ENCODE assay signal across 8 cellular contexts in genomic region chr5:151051066-151051930, GRCh38. TPM values are rescaled to one million over a fixed set of nuclear protein-coding genes. Genes with fewer than 3 reads are reported as not detected.
DNase-seq lines count a peak whose midpoint lies in the region; ATAC-seq, FAIRE-seq and TF ChIP-seq lines count a peak whose summit lies in the region.

No MANE protein-coding gene starts in this region.

- peaks cover 9% of the 10 kb centered on the region for H3K79me2 ChIP-seq in GM12878 (ENCODE audit: control insufficient read depth, insufficient read depth, low read length)

- H3K4me1 ChIP-seq in GM12878 (ENCODE audit: control insufficient read depth, insufficient read depth, low read length), result no peaks in the 10 kb centered on the region; the same call in 1 of the 2 replicates
- H3K4me1 ChIP-seq in spleen, result peaks cover 5 to 76% (median 39%) of the 10 kb centered on the region in 6 donors

- no peak overlapping the region for H3K27ac ChIP-seq in GM12878 (ENCODE audit: control insufficient read depth, insufficient read depth)
- peak overlapping the region in 7 of 8 donors; percentile 12 to 95 (median 69) for H3K27ac ChIP-seq in spleen

- peak; percentile 60 for ATAC-seq in GM21825 (IDR thresholded peaks at IDR 0.05; ENCODE audit: unreplicated experiment)
- peak; percentile 93 for ATAC-seq in GM12878

- no peaks in the 10 kb centered on the region for H3K27me3 ChIP-seq in MG63
- no peaks in the 10 kb centered on the region for H3K27me3 ChIP-seq in GM12878 (replicated peaks in 1 of 2; ENCODE audit: control insufficient read depth in 2 of 2, insufficient read depth in 2 of 2, low read length in 1 of 2)
- no peaks in the 10 kb centered on the region for H3K27me3 ChIP-seq in spleen (replicated peaks in 1 of 7)

- no peak overlapping the region for H3K4me2 ChIP-seq in GM12878 (ENCODE audit: control insufficient read depth, insufficient read depth)

- TF ChIP-seq EP300 in GM12878 (IDR thresholded peaks at IDR 0.05; ENCODE audit: borderline replicate concordance in 1 of 2, control insufficient read depth in 1 of 2, low read depth in 2 of 2, low read length in 2 of 2), result no peak

- in situ Hi-C loops in GM12878 (cut with MboI), result loop anchor here (5.0 kb wide), 2 partner anchors 71 to 111 kb away; no protein-coding TSS in a partner anchor

- TF ChIP-seq RAD21 in GM12878 (IDR thresholded peaks at IDR 0.05; ENCODE audit: insufficient read depth, low read depth, low read length), result peak; percentile 91

- no peaks in the 10 kb centered on the region for H3K9me3 ChIP-seq in MG63
- no peaks in the 10 kb centered on the region for H3K9me3 ChIP-seq in GM12878 (replicated peaks; ENCODE audit: control insufficient read depth, insufficient read depth, low read length)
- no peaks in the 10 kb centered on the region for H3K9me3 ChIP-seq in spleen

- CTCF ChIA-PET in GM12878 (lab: Yijun Ruan, JAX), result interaction anchor here (0.6 to 15.8 kb wide), 39 partner anchors 8 to 262 kb away, joined by 3 to 691 read pairs (median 5); partner anchors contain the start of gene GM2A

- H2AFZ ChIP-seq in GM12878 (ENCODE audit: control insufficient read depth, low read depth, low read length), result no peak overlapping the region

- DNase-seq in ELF-1 (ENCODE audit: low read depth, low spot score), result peak; percentile 85
- DNase-seq in MG63, result peak; percentile 65
- DNase-seq in GM12878 (ENCODE audit: low read depth, low spot score), result peak; percentile 43
- peak; percentile 72 for DNase-seq in iPS DF 4.7 (ENCODE audit: extremely low read depth, low spot score)
- DNase-seq in spleen, result peak; percentile 91
- no peak for DNase-seq in HPDE6-E6E7 (ENCODE audit: extremely low spot score)

- SMC1A ChIA-PET in GM12878 (lab: Charles Lee; ENCODE audit: uncharacterized antibody, unreplicated experiment), result interaction anchor here (0.6 to 9.9 kb wide), 28 partner anchors 10 to 265 kb away, joined by 3 to 279 read pairs (median 6); partner anchors contain the start of gene TNIP1

- peak; percentile 86 to 87 (median 86) for TF ChIP-seq CTCF in GM12878 (IDR thresholded peaks at IDR 0.05 in 2 of 3, conservative IDR thresholded peaks at IDR 0.05 in 1 of 3; ENCODE audit: control insufficient read depth in 2 of 3, extremely low read depth in 1 of 3, insufficient read depth in 1 of 3, low read depth in 3 of 3, low read length in 3 of 3)
- peak; percentile 58 to 95 (median 86) for TF ChIP-seq CTCF in spleen (IDR thresholded peaks at IDR 0.05 in 8 of 11, conservative IDR thresholded peaks at IDR 0.05 in 3 of 11)

- RAD21 ChIA-PET in GM12878 (lab: Charles Lee; ENCODE audit: unreplicated experiment), result interaction anchor here (0.6 to 7.7 kb wide), 30 partner anchors 15 to 267 kb away, joined by 3 to 178 read pairs (median 4); partner anchors contain the start of gene ANXA6

- FAIRE-seq in TTC549 (lab: Jason Lieb, UNC) (peak; percentile 49), GM12878 (lab: Jason Lieb, UNC) (peak; percentile 97)

- POLR2A ChIA-PET in GM12878 (lab: Charles Lee), result interaction anchor here (0.5 to 4.2 kb wide), 9 partner anchors 28 to 723 kb away, joined by 3 to 23 read pairs (median 4); no protein-coding TSS in a partner anchor

- BruUV-seq in GM12878 (replicated peaks; lab: Mats Ljungman, UMichigan), result no TSS peak

- TF ChIP-seq POLR2A in GM12878 (IDR thresholded peaks at IDR 0.05; ENCODE audit: low read depth, low read length), result no peak
- no peak for TF ChIP-seq POLR2A in spleen (IDR thresholded peaks at IDR 0.05)

- H3K9ac ChIP-seq in GM12878 (ENCODE audit: control insufficient read depth, insufficient read depth, low read length), result no peak overlapping the region

- H3K36me3 ChIP-seq in MG63 (peaks cover 66% of the 10 kb centered on the region), GM12878 (ENCODE audit: control insufficient read depth in 2 of 2, insufficient read depth in 2 of 2, low read length in 1 of 2) (peaks cover 48 to 61% of the 10 kb centered on the region in 2 experiments), spleen (peaks cover 0 to 99% (median 87%) of the 10 kb centered on the region in 6 donors)

- no peaks in the 10 kb centered on the region; the same call in 1 of the 2 replicates for H4K20me1 ChIP-seq in GM12878 (ENCODE audit: control insufficient read depth, insufficient read depth)

- intact Hi-C loops in GM12878 (cut with micrococcal nuclease; ENCODE audit: unreplicated experiment), result loop anchor here (1.0 to 5.0 kb wide), 3 partner anchors 64 to 266 kb away; no protein-coding TSS in a partner anchor
- intact Hi-C loops in spleen (cut with DNase I; ENCODE audit: low total_unique reads), result loop anchor here (5.0 kb wide), 1 partner anchor 66 kb away; no protein-coding TSS in a partner anchor

- 59% methylated on average over 6 of the region's 6 CpGs for WGBS in GM12878 (ENCODE audit: insufficient coverage, insufficient replicate concordance, low lambda C conversion rate, missing lambda C conversion rate)
- WGBS in spleen, 5 donors, result 53 to 70% (median 62%) methylated on average over 6 of the region's 6 CpGs

- H3K4me3 ChIP-seq in MG63 (no peak overlapping the region), GM12878 (no peak overlapping the region), spleen (no peak overlapping the region)

TF ChIP-seq in GM12878, 131 proteins besides CTCF, POLR2A, EP300 and RAD21:
- TF ChIP-seq YY1 (IDR thresholded peaks at IDR 0.05; ENCODE audit: low read depth, low read length), result peak; percentile 69; the same call in 1 of the 2 replicates
- peak; percentile 96 for TF ChIP-seq SMC3 (IDR thresholded peaks at IDR 0.05; ENCODE audit: borderline replicate concordance, low read length)
- peak; percentile 57; the same call in 1 of the 2 replicates for TF ChIP-seq SMARCA5 (IDR thresholded peaks at IDR 0.05)
- TF ChIP-seq IRF4 (IDR thresholded peaks at IDR 0.05; ENCODE audit: low read depth, low read length), result 0 out of 2 replicates have a peak, but pooled peaks have one; percentile 34
- peak; percentile 56; the same call in 1 of the 2 replicates for TF ChIP-seq SPI1 (IDR thresholded peaks at IDR 0.05; ENCODE audit: borderline replicate concordance, insufficient read depth, low read depth, low read length)
- TF ChIP-seq HDAC6 (IDR thresholded peaks at IDR 0.05; ENCODE audit: unreplicated experiment), result no peak
- TF ChIP-seq KLF5 (IDR thresholded peaks at IDR 0.05; ENCODE audit: partially characterized antibody), result no peak

RNA-seq across cellular contexts. Expression of gene TNIP1, which starts 29.5 kb away (rescaled TPM):
- total RNA-seq in MG63 (2014; rRNA removed; shearing (Covaris generic); ENCODE audit: low replicate concordance), result 74.2 and 76.6 TPM in 2 replicates
- total RNA-seq in GM12878 (2013; cell fraction: nucleolus; rRNA removed), result 372 and 425 TPM in 2 replicates
- total RNA-seq in GM12878 (2014; rRNA removed), result 203 and 223 TPM in 2 replicates
- 147 and 148 TPM in 2 replicates for total RNA-seq in GM12878 (2014; rRNA removed; fragmentation: Illumina TruSeq; extraction: Trizol)
- total RNA-seq in GM12878 (2021), result 279 and 289 TPM in 2 replicates
- 132 TPM for polyA plus RNA-seq in GM12878 (2011; ENCODE audit: low read depth)
- polyA plus RNA-seq in GM12878 (2011; rRNA removed), result 156 and 178 TPM in 2 replicates
- polyA plus RNA-seq in GM12878 (2011; cell fraction: cytosol; rRNA removed), result 190 and 206 TPM in 2 replicates
- 272 and 287 TPM in 2 replicates for polyA plus RNA-seq in GM12878 (2011; cell fraction: nucleus; rRNA removed)
- polyA plus RNA-seq in GM12878 (2012), result 262 and 278 TPM in 2 replicates
- 107 and 151 TPM in 2 replicates for polyA plus RNA-seq in GM12878 (2014; fragmentation: Illumina TruSeq; extraction: Trizol)
- polyA plus RNA-seq in GM12878 (2014; fragmentation: Nextera tagmentation; extraction: Ambion mirVana), result 10 to 100 TPM in 1 of 2 experiments, 1 to 10 TPM in 1; 4.4 to 13.7 TPM
- polyA plus RNA-seq in GM12878 (2014; rRNA removed), result 199 and 200 TPM in 2 replicates
- 100 to 1,000 TPM; 112 to 117 TPM for polyA plus RNA-seq in GM12878 (2016; fragmentation: Nextera tagmentation; extraction: Ambion mirVana)
- 245 and 345 TPM in 2 replicates for polyA minus RNA-seq in GM12878 (2011; rRNA and poly(A)+ RNA removed)
- polyA minus RNA-seq in GM12878 (2011; cell fraction: cytosol; rRNA and poly(A)+ RNA removed), result 117 and 134 TPM in 2 replicates
- polyA minus RNA-seq in GM12878 (2011; cell fraction: nucleus; rRNA and poly(A)+ RNA removed), result 165 and 259 TPM in 2 replicates
- 100 to 1,000 TPM; 179 to 260 (median 218) TPM for total RNA-seq in spleen
- 100 to 1,000 TPM in 1 of 3 donors, 10 to 100 TPM in 2; 67.7 to 149 (median 95.9) TPM for polyA plus RNA-seq in spleen

RNA-seq across cellular contexts. Expression of gene GPX3, which starts 30.9 kb away (rescaled TPM):
- total RNA-seq in MG63 (2014; rRNA removed; shearing (Covaris generic); ENCODE audit: low replicate concordance), result 2.3 and 5.6 TPM in 2 replicates
- total RNA-seq in GM12878 (2013; cell fraction: nucleolus; rRNA removed), result not detected in 2 replicates
- total RNA-seq in GM12878 (2014; rRNA removed) (0.22 TPM in 1 of 2 replicates, not detected in the other), GM12878 (2014; rRNA removed; fragmentation: Illumina TruSeq; extraction: Trizol) (not detected in 2 replicates), GM12878 (2021) (0.38 and 0.45 TPM in 2 replicates), spleen (100 to 1,000 TPM in 6 of 7 donors, 10 to 100 TPM in 1; 78.7 to 886 (median 416) TPM)
- polyA plus RNA-seq in GM12878 (2011; ENCODE audit: low read depth), result 0.37 TPM
- polyA plus RNA-seq in GM12878 (2011; rRNA removed) (0.04 TPM in 1 of 2 replicates, not detected in the other), GM12878 (2014; fragmentation: Illumina TruSeq; extraction: Trizol) (0.09 and 0.19 TPM in 2 replicates), GM12878 (2014; fragmentation: Nextera tagmentation; extraction: Ambion mirVana) (under 1 TPM in 1 of 2 experiments, not detected in 1; 0.15 TPM), GM12878 (2014; rRNA removed) (0.12 and 0.32 TPM in 2 replicates), GM12878 (2016; fragmentation: Nextera tagmentation; extraction: Ambion mirVana) (1 to 10 TPM in 1 of 2 experiments, under 1 TPM in 1; 0.91 to 1.0 TPM), spleen (100 to 1,000 TPM; 158 to 261 (median 256) TPM)
- polyA plus RNA-seq in GM12878 (2011; cell fraction: cytosol; rRNA removed), result 0.07 TPM in 1 of 2 replicates, not detected in the other
- polyA plus RNA-seq in GM12878 (2011; cell fraction: nucleus; rRNA removed), result not detected in 2 replicates
- 0.81 and 1.3 TPM in 2 replicates for polyA plus RNA-seq in GM12878 (2012)
- not detected in 2 replicates for polyA minus RNA-seq in GM12878 (2011; rRNA and poly(A)+ RNA removed)
- polyA minus RNA-seq in GM12878 (2011; cell fraction: cytosol; rRNA and poly(A)+ RNA removed), result not detected in 2 replicates
- not detected in 2 replicates for polyA minus RNA-seq in GM12878 (2011; cell fraction: nucleus; rRNA and poly(A)+ RNA removed)

Comparison
In these comparisons a context has a peak if more than half of its experiments do, and no peak if none do; other contexts are left out.
1. RNA of gene GPX3, which starts 30.9 kb away (total RNA-seq): 78.7 to 886 TPM in spleen; 2.3 to 5.6 TPM in MG63 and 0.22 to 0.45 TPM in GM12878; every median in the first group is over 10 times any median in the second.